In genomic region chr20:57514273-57514751, GRCh38 we compare ENCODE assay signal across 8 cellular contexts. TPM values are rescaled to one million over a fixed set of nuclear protein-coding genes. Genes with fewer than 3 reads are reported as not detected.
DNase-seq lines count a peak whose midpoint lies in the region; ATAC-seq and TF ChIP-seq lines count a peak whose summit lies in the region.

No MANE protein-coding gene starts in this region.

- DNase-seq in D341Med (ENCODE audit: low spot score) (peak; percentile 78), HL-60 (ENCODE audit: low read depth in 1 of 2, low spot score in 1 of 2) (peak; percentile 39 to 45), RWPE1 (ENCODE audit: low spot score) (peak; percentile 88), dermis blood vessel endothelial cell (peak; percentile 84), left lobe of liver (ENCODE audit: low spot score) (peak; percentile 78), substantia nigra (lab: John Stamatoyannopoulos, UW) (peak in 44 of 49 donors; percentile 7 to 80 (median 47)), NCI-H128 (lab: John Stamatoyannopoulos, UW; ENCODE audit: unreplicated experiment) (no peak)

- H3K4me3 ChIP-seq in HL-60 (replicated peaks; ENCODE audit: insufficient read depth, low read length): no peak overlapping the region

- peak; percentile 35 for TF ChIP-seq CTCF in HL-60 (IDR thresholded peaks at IDR 0.05; ENCODE audit: insufficient read depth, low read length)
- peak; percentile 91 for TF ChIP-seq CTCF in RWPE1 (conservative IDR thresholded peaks at IDR 0.05; ENCODE audit: low read depth)

- H3K27ac ChIP-seq in HL-60 (replicated peaks): no peak overlapping the region
- no peak overlapping the region for H3K27ac ChIP-seq in RWPE1
- no peak overlapping the region for H3K27ac ChIP-seq in substantia nigra (ENCODE audit: low read depth, low read length, poor library complexity, severe bottlenecking)

- ATAC-seq in left lobe of liver (peak; percentile 97), GM21529 (IDR thresholded peaks at IDR 0.05; ENCODE audit: unreplicated experiment) (no peak)

- peaks cover 28% of the 10 kb centered on the region for H3K27me3 ChIP-seq in HL-60 (ENCODE audit: insufficient read depth, poor library complexity, severe bottlenecking)

- CTCF ChIA-PET in RWPE1 (lab: Yijun Ruan, JAX): interaction anchor here (0.6 to 2.5 kb wide), 6 partner anchors 15 to 666 kb away, joined by 3 to 25 read pairs (median 6); no protein-coding TSS in a partner anchor

- POLR2A ChIA-PET in RWPE1 (lab: Yijun Ruan, JAX; ENCODE audit: low non-redundant PET): no interaction called here

RNA-seq across cellular contexts. Expression of gene CTCFL, which starts 10.6 kb away (rescaled TPM):
- not detected in 2 replicates for total RNA-seq in dermis blood vessel endothelial cell
- total RNA-seq in left lobe of liver: 0.15 TPM

RNA-seq across cellular contexts. Expression of gene PCK1, which starts 46.6 kb away (rescaled TPM):
- not detected in 2 replicates for total RNA-seq in dermis blood vessel endothelial cell
- total RNA-seq in left lobe of liver: 1,004 TPM

Comparison
In these comparisons a context has a peak if more than half of its experiments do, and no peak if none do; other contexts are left out.
1. RNA of gene PCK1, which starts 46.6 kb away (total RNA-seq): 1,004 TPM in left lobe of liver (single experiment); not detected in dermis blood vessel endothelial cell; every median in the first group is over 1,000 times any median in the second.